ENCODE assay signal across 34 cellular contexts in genomic region chr10:131422731-131423130, GRCh38.
"Had no signal": no experiment of that assay in that cellular context is flagged by ENCODE, and none has a peak within 500 bp of the region (broad histone marks: within the 10 kb centered on the region; RNA-seq: fewer than 3 reads in every experiment).

No MANE protein-coding gene starts in this region.

- H3K4me3 ChIP-seq: adrenal gland, ascending aorta, body of pancreas, breast epithelium, cardiac muscle cell had no signal

- H3K36me3 ChIP-seq: adrenal gland, ascending aorta, brain microvascular endothelial cell, breast epithelium, cardiac muscle cell had no signal

- H3K27ac ChIP-seq: adrenal gland, ascending aorta, body of pancreas, brain microvascular endothelial cell, breast epithelium, cardiac muscle cell had no signal

- H3K27me3 ChIP-seq: adrenal gland, ascending aorta, brain microvascular endothelial cell, cardiac muscle cell had no signal

- H3K4me1 ChIP-seq: ascending aorta, breast epithelium had no signal

- DNase-seq: activated effector memory CD4-positive, alpha-beta T cell treated with anti-CD3 and anti-CD28 coated beads, Interleukin-2, amount 50 U/mL, for 16 hours; activated effector memory CD4-positive, alpha-beta T cell treated with Interleukin-2 at 50 U/mL for 16 hours; activated gamma-delta T cell; activated gamma-delta T cell treated with Interleukin-2 at 50 U/mL for 16 hours; activated naive CD4-positive, alpha-beta T cell; activated naive CD4-positive, alpha-beta T cell treated with anti-CD3 and anti-CD28 coated beads for 36 hours; activated naive CD4-positive, alpha-beta T cell treated with anti-CD3 and anti-CD28 coated beads, Interleukin-2, amount 10 ng/mL, durations not matched to agents 7 days and 5 days; activated naive CD4-positive, alpha-beta T cell treated with anti-CD3 and anti-CD28 coated beads, Interleukin-2, amount 50 U/mL, for 16 hours; activated naive CD4-positive, alpha-beta T cell treated with Interleukin-2 at 50 U/mL for 16 hours; activated naive CD8-positive, alpha-beta T cell treated with anti-CD3 and anti-CD28 coated beads for 36 hours; activated naive CD8-positive, alpha-beta T cell treated with anti-CD3 and anti-CD28 coated beads, Interleukin-2, amount 10 ng/mL, durations not matched to agents 7 days and 5 days; activated naive CD8-positive, alpha-beta T cell treated with anti-CD3 and anti-CD28 coated beads, Interleukin-2, amount 50 U/mL, for 24 hours; activated T-cell treated with anti-CD3 and anti-CD28 coated beads for 4 hours; activated T-cell treated with anti-CD3 and anti-CD28 coated beads, Interleukin-2, amount 50 U/mL, for 1 hour; activated T-cell treated with anti-CD3 and anti-CD28 coated beads, Interleukin-2, amount 50 U/mL, for 24 hours; activated T-cell treated with anti-CD3 and anti-CD28 coated beads, Interleukin-2, amount 50 U/mL, for 4 hours; activated T-cell treated with anti-CD3 and anti-CD28 coated beads, Interleukin-2, amount 50 U/mL, for 48 hours; activated T-cell treated with anti-CD3 and anti-CD28 coated beads, Interleukin-2, amount 50 U/mL, for 72 hours; adrenal gland; amniotic stem cell; amygdala; anterior cingulate cortex; body of pancreas; brain microvascular endothelial cell; caudate nucleus; central memory CD4-positive, alpha-beta T cell; cerebellar nuclear complex had no signal

- ATAC-seq: activated naive CD4-positive, alpha-beta T cell treated with anti-CD3 and anti-CD28 coated beads, Interleukin-2, amount 50 U/mL, for 72 hours; activated naive CD8-positive, alpha-beta T cell treated with anti-CD3 and anti-CD28 coated beads, Interleukin-2, amount 50 U/mL, for 24 hours; activated T-cell treated with anti-CD3 and anti-CD28 coated beads, Interleukin-2, amount 50 U/mL, for 4 hours; activated T-cell treated with anti-CD3 and anti-CD28 coated beads, Interleukin-2, amount 50 U/mL, for 72 hours; activated T-helper 17 cell treated with anti-CD3 and anti-CD28 coated beads, Interleukin-2, amount 50 U/mL, for 72 hours; body of pancreas had no signal

- FAIRE-seq: astrocyte, bronchial epithelial cell had no signal

- H3K9me3 ChIP-seq: adrenal gland, ascending aorta, body of pancreas, breast epithelium had no signal
